Comparison of ENCODE assay signal across 27 cellular contexts in the genomic region with DNA sequence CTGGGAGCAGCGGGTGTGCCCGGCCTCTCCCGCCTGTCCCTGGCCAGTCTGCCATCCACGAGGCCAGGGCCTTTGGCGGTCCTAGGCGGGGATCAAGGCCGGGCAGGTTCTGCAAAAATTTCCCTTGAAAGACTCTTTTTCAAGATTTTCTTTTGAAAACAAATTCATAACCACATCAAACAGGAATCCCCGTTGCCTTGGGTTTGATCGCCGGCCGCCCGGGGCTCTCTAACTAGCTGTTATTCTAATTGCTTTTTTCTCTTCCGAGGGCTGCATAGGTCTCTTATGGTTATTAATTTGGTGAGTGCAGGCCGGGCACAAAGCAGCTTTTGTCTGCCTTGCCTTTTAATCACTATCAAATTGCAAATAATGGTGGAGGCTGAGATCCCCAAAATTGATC.
"Had no signal": no experiment of that assay in that cellular context is flagged by ENCODE, and none has a peak within 500 bp of the region (broad histone marks: within the 10 kb centered on the region; RNA-seq: fewer than 3 reads in every experiment).

No MANE protein-coding gene starts in this region.

- H3K4me3 ChIP-seq: coronary artery, esophagus muscularis mucosa, gastroesophageal sphincter, heart right ventricle, lower lobe of right lung, mucosa of descending colon, right lobe of liver, thoracic aorta, tibial nerve, upper lobe of left lung had no signal

- H3K27me3 ChIP-seq: esophagus muscularis mucosa, gastroesophageal sphincter, heart right ventricle, right lobe of liver, tibial nerve, upper lobe of left lung had no signal

- H3K4me1 ChIP-seq: foreskin keratinocyte, gastroesophageal sphincter, lower lobe of right lung, parathyroid adenoma, right lobe of liver, tibial nerve had no signal

- H3K9me3 ChIP-seq: esophagus muscularis mucosa, gastroesophageal sphincter, heart right ventricle, lower lobe of right lung, mucosa of descending colon, right lobe of liver, thoracic aorta, tibial nerve, upper lobe of left lung had no signal

- FAIRE-seq: endothelial cell of umbilical vein, islet of Langerhans, small intestine, urothelium cell line had no signal

- H3K27ac ChIP-seq: coronary artery, esophagus muscularis mucosa, foreskin keratinocyte, gastroesophageal sphincter, heart right ventricle, lower lobe of right lung, parathyroid adenoma, right lobe of liver, thoracic aorta, tibial nerve, upper lobe of left lung had no signal

- ATAC-seq: gastroesophageal sphincter; heart right ventricle; left colon; left ventricle myocardium superior; lower lobe of right lung; mucosa of descending colon; natural killer cell treated with Interleukin-12 subunit alpha and Interleukin-12 subunit beta and Interleukin-15 and Interleukin-18, amount 100 ng/mL, for 72 hours; right lobe of liver; stimulated activated naive B cell treated with anti-CD40 and anti-IgM and Interleukin-4, amounts not matched to agents 10 μg/mL and 1 μg/mL and 100 μg/mL, for 72 hours had no signal

- H2AFZ ChIP-seq: parathyroid adenoma had no signal

- H3K9ac ChIP-seq: parathyroid adenoma had no signal

- DNase-seq: dermis blood vessel endothelial cell; effector memory CD4-positive, alpha-beta T cell; heart right ventricle; hippocampal formation; kidney glomerular epithelial cell; left colon; left ventricle myocardium superior; lower lobe of right lung; mucosa of descending colon; naive B cell; right lobe of liver; small intestine; stimulated activated CD4-positive, alpha-beta T cell treated with anti-CD3 and anti-CD28 coated beads, Interleukin-15, amount 100 ng/mL, for 24 hours; stimulated activated CD4-positive, alpha-beta T cell treated with anti-CD3 and anti-CD28 coated beads, Interleukin-2, amount 100 ng/mL, for 48 hours; stimulated activated naive B cell treated with anti-CD40 and anti-IgM and Interleukin-4, amounts not matched to agents 10 μg/mL and 1 μg/mL and 100 μg/mL, for 72 hours; upper lobe of left lung had no signal

- H3K36me3 ChIP-seq: gastroesophageal sphincter, heart right ventricle, lower lobe of right lung, right lobe of liver, thoracic aorta, tibial nerve, upper lobe of left lung had no signal
